ENCODE assay signal across 8 cellular contexts in the genomic region with DNA sequence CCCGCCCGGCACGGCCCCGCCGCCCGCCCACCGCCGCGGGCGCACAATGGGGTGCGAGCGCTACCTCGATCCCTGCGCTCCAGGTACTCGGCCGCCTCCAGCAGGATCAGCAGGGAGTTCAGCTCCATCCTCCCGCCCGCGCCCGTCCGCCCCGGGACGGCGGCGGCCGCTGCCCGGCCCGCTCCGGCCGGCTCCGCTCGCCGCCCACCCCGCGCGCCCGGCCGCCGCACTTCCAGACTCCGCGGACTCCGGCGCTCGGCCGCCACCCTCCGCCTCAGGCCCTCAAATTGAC. TPM values are rescaled to one million over a fixed set of nuclear protein-coding genes. Genes with fewer than 3 reads are reported as not detected.
A peak's percentile ranks its signal among the peaks of the same experiment; 100 is the strongest.
DNase-seq lines count a peak whose midpoint lies in the region; ATAC-seq and TF ChIP-seq lines count a peak whose summit lies in the region.

A gene with protein sequence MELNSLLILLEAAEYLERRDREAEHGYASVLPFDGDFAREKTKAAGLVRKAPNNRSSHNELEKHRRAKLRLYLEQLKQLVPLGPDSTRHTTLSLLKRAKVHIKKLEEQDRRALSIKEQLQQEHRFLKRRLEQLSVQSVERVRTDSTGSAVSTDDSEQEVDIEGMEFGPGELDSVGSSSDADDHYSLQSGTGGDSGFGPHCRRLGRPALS (minus strand): TSS at position 257 of the 292 bp plus-strand sequence. CDS start 129 bp downstream, at position 128.

- H3K27me3 Mint-ChIP-seq in activated CD4-positive, alpha-beta T cell treated with anti-CD3 and anti-CD28 coated beads, Interleukin-2, amount 10 ng/mL, durations not matched to agents 7 days and 5 days, result no peaks in the 10 kb centered on the region

- H3K9me3 ChIP-seq in SJCRH30 (replicated peaks), result no peaks in the 10 kb centered on the region

- H3K4me1 Mint-ChIP-seq in activated CD4-positive, alpha-beta T cell treated with anti-CD3 and anti-CD28 coated beads, Interleukin-2, amount 10 ng/mL, durations not matched to agents 7 days and 5 days, result peaks cover 6% of the 10 kb centered on the region

- peak within 1 kb of the TSS; percentile 71 for H3K4me3 Mint-ChIP-seq in activated CD4-positive, alpha-beta T cell treated with anti-CD3 and anti-CD28 coated beads, Interleukin-2, amount 10 ng/mL, durations not matched to agents 7 days and 5 days

- peak within 1 kb of the TSS; percentile 68 for H3K4me3 ChIP-seq in SJCRH30
- H3K4me3 ChIP-seq in fibroblast of mammary gland (ENCODE audit: control insufficient read depth, low read depth, low read length), result peak within 1 kb of the TSS; percentile 83

- H3K9me3 Mint-ChIP-seq in activated CD4-positive, alpha-beta T cell treated with anti-CD3 and anti-CD28 coated beads, Interleukin-2, amount 10 ng/mL, durations not matched to agents 7 days and 5 days, result no peaks in the 10 kb centered on the region

- POLR2A ChIA-PET in activated CD4-positive, alpha-beta T cell treated with anti-CD3 and anti-CD28 coated beads, Interleukin-2, amount 10 ng/mL, durations not matched to agents 7 days and 5 days (lab: Charles Lee), result interaction anchor here (0.9 to 1.0 kb wide), 3 partner anchors 20 to 151 kb away, joined by 3 to 6 read pairs (median 5); partner anchors contain the start of genes HAUS3 and POLN

- peak within 1 kb of the TSS; percentile 88 for H3K27ac Mint-ChIP-seq in activated CD4-positive, alpha-beta T cell treated with anti-CD3 and anti-CD28 coated beads, Interleukin-2, amount 10 ng/mL, durations not matched to agents 7 days and 5 days

- CTCF ChIA-PET in activated CD4-positive, alpha-beta T cell treated with anti-CD3 and anti-CD28 coated beads, Interleukin-2, amount 10 ng/mL, durations not matched to agents 7 days and 5 days (lab: Charles Lee), result interaction anchor here (0.9 kb wide), 1 partner anchor 20 kb away, joined by 3 read pairs; the partner anchor contains the start of genes HAUS3 and POLN

- no peak for TF ChIP-seq CTCF in fibroblast of mammary gland (conservative IDR thresholded peaks at IDR 0.05; ENCODE audit: control insufficient read depth, insufficient read depth, low read depth, low read length)

- no peaks in the 10 kb centered on the region for H3K36me3 ChIP-seq in SJCRH30

- H3K36me3 Mint-ChIP-seq in activated CD4-positive, alpha-beta T cell treated with anti-CD3 and anti-CD28 coated beads, Interleukin-2, amount 10 ng/mL, durations not matched to agents 7 days and 5 days (ENCODE audit: low read depth), result no peaks in the 10 kb centered on the region

- no peak for ATAC-seq in GM19463 (IDR thresholded peaks at IDR 0.05; ENCODE audit: unreplicated experiment)

- no peak for DNase-seq in activated CD4-positive, alpha-beta T cell treated with anti-CD3 and anti-CD28 coated beads, Interleukin-2, amount 10 ng/mL, durations not matched to agents 7 days and 5 days
- no peak for DNase-seq in activated CD4-positive, alpha-beta T cell treated with anti-CD3 and anti-CD28 coated beads for 1 hour
- DNase-seq in SJCRH30, result no peak
- DNase-seq in fibroblast of mammary gland (ENCODE audit: low read depth), result no peak
- DNase-seq in occipital lobe (lab: John Stamatoyannopoulos, UW), result no peak
- no peak for DNase-seq in NOMO-1 treated with DMSO at 0.1 percent for 48 hours (lab: John Stamatoyannopoulos, UW; ENCODE audit: unreplicated experiment)
- no peak for DNase-seq in activated CD4-positive, CD25-positive, alpha-beta regulatory T cell treated with anti-CD3 and anti-CD28 coated beads, Interleukin-2, amount 50 U/mL, for 72 hours

- no peaks in the 10 kb centered on the region for H3K4me1 ChIP-seq in SJCRH30

- H3K27me3 ChIP-seq in SJCRH30, result no peaks in the 10 kb centered on the region

- peak within 1 kb of the TSS; percentile 20; the same call in 1 of the 2 replicates for H3K27ac ChIP-seq in SJCRH30

RNA-seq across cellular contexts. Expression of the gene that starts here (rescaled TPM):
- 10 to 100 TPM; 22.8 to 24.6 TPM for total RNA-seq in activated CD4-positive, alpha-beta T cell treated with anti-CD3 and anti-CD28 coated beads, Interleukin-2, amount 10 ng/mL, durations not matched to agents 7 days and 5 days
- 5.7 and 7.1 TPM in 2 replicates for total RNA-seq in SJCRH30 (2014; rRNA removed; shearing (Covaris generic))
- total RNA-seq in occipital lobe, result 19.7 TPM
